22 cellular contexts compared by ENCODE assay signal in genomic region chr9:131036071-131036470, GRCh38. TPM values are rescaled to one million over a fixed set of nuclear protein-coding genes. Genes with fewer than 3 reads are reported as not detected.
DNase-seq lines count a peak whose midpoint lies in the region; ATAC-seq, FAIRE-seq and TF ChIP-seq lines count a peak whose summit lies in the region.
"Had no signal": no experiment of that assay in that cellular context is flagged by ENCODE, and none has a peak within 500 bp of the region (broad histone marks: within the 10 kb centered on the region; RNA-seq: fewer than 3 reads in every experiment).

No MANE protein-coding gene starts in this region.

- H2BK20ac ChIP-seq in H1 (ENCODE audit: low read length) = no peak overlapping the region

- no peak overlapping the region for H2AK5ac ChIP-seq in H1 (ENCODE audit: low read depth, low read length)

- H2AFZ ChIP-seq in H1 (ENCODE audit: low read length) (no peak overlapping the region), osteoblast (ENCODE audit: low read length) (no peak overlapping the region)
- H2AFZ ChIP-seq: GM23248 had no signal

- no peaks in the 10 kb centered on the region for H3K4me1 Mint-ChIP-seq in natural killer cell
- H3K4me1 Mint-ChIP-seq: CD4-positive, CD25-positive, alpha-beta regulatory T cell; CD8-positive, alpha-beta memory T cell had no signal

- H3K79me2 ChIP-seq in H1 (ENCODE audit: control insufficient read depth in 1 of 2, insufficient read depth in 2 of 2, low read length in 2 of 2) (no peaks in the 10 kb centered on the region), osteoblast (ENCODE audit: insufficient read depth, low read length) (no peaks in the 10 kb centered on the region)

- H3K9me3 ChIP-seq in BLaER1 (no peaks in the 10 kb centered on the region), H1 (ENCODE audit: insufficient read depth in 2 of 2, low read depth in 1 of 2, low read length in 1 of 2) (no peaks in the 10 kb centered on the region), osteoblast (ENCODE audit: low read depth, low read length) (no peaks in the 10 kb centered on the region), vagina (no peaks in the 10 kb centered on the region)

- H3K36me3 ChIP-seq in BLaER1 = no peaks in the 10 kb centered on the region
- H3K36me3 ChIP-seq in H1 (ENCODE audit: control insufficient read depth in 2 of 4, insufficient read depth in 4 of 4, low read length in 3 of 4) = no peaks in the 10 kb centered on the region
- no peaks in the 10 kb centered on the region for H3K36me3 ChIP-seq in osteoblast (ENCODE audit: insufficient read depth, low read length)
- no peaks in the 10 kb centered on the region for H3K36me3 ChIP-seq in vagina

- H3K4me3 ChIP-seq in BLaER1 (no peak overlapping the region; the same call in 1 of the 2 replicates), H1 (ENCODE audit: extremely low read depth in 1 of 4, insufficient read depth in 2 of 4, low read depth in 3 of 4, low read length in 4 of 4) (no peak overlapping the region), osteoblast (ENCODE audit: insufficient read depth, low read length) (no peak overlapping the region), vagina (no peak overlapping the region)
- H3K4me3 ChIP-seq: GM23248 had no signal

- 94% methylated on average over 24 of the region's 24 CpGs; no CpG with 5 or more reads in 1 of the 2 experiments for WGBS in H1 (ENCODE audit: extremely low coverage in 1 of 2, insufficient coverage in 1 of 2, insufficient read length in 1 of 2, insufficient replicate concordance in 2 of 2, low coverage in 1 of 2, low lambda C conversion rate in 2 of 2, missing lambda C conversion rate in 1 of 2), 2 experiments

- H3K9me3 Mint-ChIP-seq in natural killer cell = no peaks in the 10 kb centered on the region
- H3K9me3 Mint-ChIP-seq: CD4-positive, CD25-positive, alpha-beta regulatory T cell; CD8-positive, alpha-beta memory T cell; HFFc6 had no signal

- TF ChIP-seq CTCF in H1 (IDR thresholded peaks at IDR 0.05; ENCODE audit: control extremely low read depth in 1 of 3, insufficient read depth in 1 of 3, low read depth in 1 of 3, low read length in 3 of 3) (no peak), osteoblast (IDR thresholded peaks at IDR 0.05; ENCODE audit: extremely low read depth, low read depth, low read length) (no peak), vagina (IDR thresholded peaks at IDR 0.05) (no peak), natural killer cell (IDR thresholded peaks at IDR 0.05) (no peak)

- no peak overlapping the region for H3K56ac ChIP-seq in H1 (replicated peaks; ENCODE audit: insufficient read length, low read depth, low read length)

- H4K5ac ChIP-seq in H1 (ENCODE audit: insufficient read length, low read depth, low read length) = no peak overlapping the region

- H4K20me1 ChIP-seq in BLaER1 = peaks cover 12% of the 10 kb centered on the region; the same call in 1 of the 2 replicates
- peaks cover 0 to 1% of the 10 kb centered on the region in 2 experiments for H4K20me1 ChIP-seq in H1 (replicated peaks in 1 of 2; ENCODE audit: control insufficient read depth in 1 of 2, insufficient read depth in 2 of 2, low read length in 2 of 2)
- H4K20me1 ChIP-seq in osteoblast (ENCODE audit: insufficient read depth, low read length) = no peaks in the 10 kb centered on the region

- TF ChIP-seq EP300 in H1 (IDR thresholded peaks at IDR 0.05; ENCODE audit: borderline replicate concordance in 1 of 2, low read depth in 2 of 2, low read length in 2 of 2) = no peak

- H3K9ac ChIP-seq in BLaER1 (no peak overlapping the region), H1 (replicated peaks in 1 of 4; ENCODE audit: extremely low read depth in 1 of 4, low read depth in 3 of 4, low read length in 3 of 4) (no peak overlapping the region)
- H3K9ac ChIP-seq: GM23248 had no signal

- H3K4me1 ChIP-seq in BLaER1 (peaks cover 64% of the 10 kb centered on the region), H1 (replicated peaks in 1 of 4; ENCODE audit: control insufficient read depth in 3 of 4, insufficient read depth in 4 of 4, low read length in 3 of 4) (no peaks in the 10 kb centered on the region; a peak in 2 of 7 replicates), osteoblast (ENCODE audit: insufficient read depth, low read length) (no peaks in the 10 kb centered on the region), vagina (peaks cover 21% of the 10 kb centered on the region)

- H3K27ac ChIP-seq in BLaER1 = peak overlapping the region; percentile 38
- H3K27ac ChIP-seq in H1 (ENCODE audit: low read depth, low read length) = no peak overlapping the region
- H3K27ac ChIP-seq in osteoblast (ENCODE audit: low read depth, low read length) = no peak overlapping the region
- H3K27ac ChIP-seq in vagina = peak overlapping the region; percentile 66
- H3K27ac ChIP-seq: GM23248 had no signal

- no peak overlapping the region for H3K18ac ChIP-seq in H1 (ENCODE audit: extremely low read depth, low read length)

- CTCF ChIA-PET in H1 (lab: Charles Lee; ENCODE audit: partially characterized antibody) = interaction anchor here (0.5 to 6.9 kb wide), 8 partner anchors 10 to 74 kb away, joined by 3 to 52 read pairs (median 4); no protein-coding TSS in a partner anchor

- no peak for TF ChIP-seq RAD21 in H1 (IDR thresholded peaks at IDR 0.05 in 1 of 2, conservative IDR thresholded peaks at IDR 0.05 in 1 of 2; ENCODE audit: low read depth in 2 of 2, low read length in 2 of 2)

- POLR2A ChIA-PET in H1 (lab: Charles Lee; ENCODE audit: partially characterized antibody) = interaction anchor here (1.2 kb wide), 1 partner anchor 76 kb away, joined by 3 read pairs; no protein-coding TSS in a partner anchor

- no peak overlapping the region for H2BK120ac ChIP-seq in H1 (replicated peaks; ENCODE audit: low read depth, low read length)

- H3K4me2 ChIP-seq in BLaER1 (peak overlapping the region; percentile 94), H1 (ENCODE audit: insufficient read depth in 1 of 2, low read depth in 2 of 2, low read length in 2 of 2) (no peak overlapping the region), osteoblast (ENCODE audit: insufficient read depth, low read length) (no peak overlapping the region)

- H3K27ac Mint-ChIP-seq in natural killer cell = no peak overlapping the region
- H3K27ac Mint-ChIP-seq: CD4-positive, CD25-positive, alpha-beta regulatory T cell; CD8-positive, alpha-beta memory T cell; HFFc6 had no signal

- H3K27me3 ChIP-seq in BLaER1 = peaks cover 39% of the 10 kb centered on the region
- no peaks in the 10 kb centered on the region for H3K27me3 ChIP-seq in H1 (replicated peaks in 1 of 4; ENCODE audit: control insufficient read depth in 3 of 4, extremely low read depth in 1 of 4, insufficient read depth in 3 of 4, low read length in 3 of 4)
- H3K27me3 ChIP-seq in osteoblast (ENCODE audit: insufficient read depth, low read length) = peaks cover 6% of the 10 kb centered on the region
- H3K27me3 ChIP-seq in vagina = no peaks in the 10 kb centered on the region

- intact Hi-C loops in vagina (cut with DNase I) (no loop called here), natural killer cell (cut with micrococcal nuclease) (no loop called here)

- H3K36me3 Mint-ChIP-seq in natural killer cell = no peaks in the 10 kb centered on the region
- H3K36me3 Mint-ChIP-seq: CD4-positive, CD25-positive, alpha-beta regulatory T cell; CD8-positive, alpha-beta memory T cell had no signal

- peaks cover 0 to 16% of the 10 kb centered on the region in 2 donors for H3K27me3 Mint-ChIP-seq in natural killer cell (ENCODE audit: low read depth in 2 of 2)
- H3K27me3 Mint-ChIP-seq: CD4-positive, CD25-positive, alpha-beta regulatory T cell had no signal

- TF ChIP-seq POLR2A in H1 (IDR thresholded peaks at IDR 0.05; ENCODE audit: control extremely low read depth in 1 of 2, low read depth in 2 of 2, low read length in 2 of 2) (no peak), vagina (IDR thresholded peaks at IDR 0.05) (no peak)

- H3K14ac ChIP-seq in H1 (ENCODE audit: insufficient read length) = no peak overlapping the region

- DNase-seq in H1 (ENCODE audit: low read depth in 1 of 2, low spot score in 2 of 2) = no peak
- DNase-seq in osteoblast (ENCODE audit: insufficient read length, low spot score, missing footprints) = peak; percentile 32
- no peak for DNase-seq in vagina (ENCODE audit: extremely low spot score in 2 of 2)
- DNase-seq in natural killer cell = no peak
- DNase-seq in effector CD8-positive, alpha-beta T cell (lab: John Stamatoyannopoulos, UW) = no peak
- no peak for DNase-seq in HCEC 1CT
- DNase-seq: 8988T; CD4-positive, CD25-positive, alpha-beta regulatory T cell; CD8-positive, alpha-beta memory T cell; COR-L47; DMS 273 treated with DMSO at 0.1 percent for 48 hours; GM23248; HFFc6; IMR-90 had no signal

- no peak for ATAC-seq in natural killer cell
- ATAC-seq: HCT116 had no signal

- no peak overlapping the region for H4K91ac ChIP-seq in H1 (replicated peaks; ENCODE audit: insufficient read length, low read length)

- H2BK5ac ChIP-seq in H1 (ENCODE audit: low read depth, low read length) = no peak overlapping the region

- H3K4me3 Mint-ChIP-seq in natural killer cell = no peak overlapping the region
- H3K4me3 Mint-ChIP-seq: CD4-positive, CD25-positive, alpha-beta regulatory T cell; CD8-positive, alpha-beta memory T cell; HFFc6 had no signal

- no peak for FAIRE-seq in H1 (lab: Jason Lieb, UNC)
- FAIRE-seq: G401.6, GM12891, GM19239, H54, HTR-8/SVneo had no signal

- H3K4ac ChIP-seq in H1 (replicated peaks; ENCODE audit: insufficient read length, low read depth, low read length) = no peak overlapping the region

- no peak overlapping the region for H2BK15ac ChIP-seq in H1 (ENCODE audit: low read length)

- no peaks in the 10 kb centered on the region for H3K79me1 ChIP-seq in H1 (ENCODE audit: low read depth, low read length)

- no peaks in the 10 kb centered on the region; the same call in 1 of the 2 replicates for H3K23me2 ChIP-seq in H1 (ENCODE audit: low read depth, low read length)

- no peak overlapping the region for H3K23ac ChIP-seq in H1 (ENCODE audit: insufficient read length)

- H4K8ac ChIP-seq in H1 (ENCODE audit: extremely low read depth, insufficient read depth, low read length) = peak overlapping the region; percentile 83; the same call in 1 of the 2 replicates

- H2BK12ac ChIP-seq in H1 (ENCODE audit: low read depth, low read length) = no peak overlapping the region

TF ChIP-seq in H1, 55 proteins besides CTCF, POLR2A, EP300 and RAD21 (continues in another document):
- no peak for TF ChIP-seq POLR2AphosphoS5 (IDR thresholded peaks at IDR 0.05; ENCODE audit: low read depth, low read length)
- no peak for TF ChIP-seq ZNF274 (IDR thresholded peaks at IDR 0.05; ENCODE audit: borderline replicate concordance, extremely low read depth, low read length)

RNA-seq across cellular contexts. Expression of gene LAMC3, which starts 27.1 kb away (rescaled TPM):
- 12.3 and 13.2 TPM in 2 replicates for total RNA-seq in H1 (2021; fragmentation: NEBNext Ultra II Directional; extraction: Animal tissue kit (Norgen Biotek cat#: 25700))
- 9.3 and 11.5 TPM in 2 replicates for polyA plus RNA-seq in H1 (2011; rRNA removed)
- polyA plus RNA-seq in H1 (2011; cell fraction: cytosol; rRNA removed) = 6.0 TPM
- polyA plus RNA-seq in H1 (2011; cell fraction: nucleus; rRNA removed) = 24.8 TPM
- 8.0 to 13.0 TPM (median 12.4 TPM) in 4 replicates for polyA plus RNA-seq in H1 (2012, experiment 1 of 2)
- 10.7 TPM for polyA plus RNA-seq in H1 (2012, experiment 2 of 2)
- 18.4 TPM for polyA plus RNA-seq in H1 (2013, experiment 1 of 2)
- polyA plus RNA-seq in H1 (2013, experiment 2 of 2) = 15.1 TPM
- 3.8 and 4.1 TPM in 2 replicates for polyA minus RNA-seq in H1 (2011; rRNA and poly(A)+ RNA removed)
- polyA minus RNA-seq in H1 (2011; cell fraction: cytosol; rRNA and poly(A)+ RNA removed) = 4.8 TPM
- polyA minus RNA-seq in H1 (2011; cell fraction: nucleus; rRNA and poly(A)+ RNA removed) = 7.2 TPM
- total RNA-seq in osteoblast = under 0.01 TPM in 1 of 2 replicates, not detected in the other
- total RNA-seq in vagina = 13.3 TPM
- not detected for total RNA-seq in natural killer cell
- total RNA-seq: GM23248, HFFc6, IMR-90 had no signal
- polyA plus RNA-seq: AG04450; CD8-positive, alpha-beta memory T cell; GM23248; IMR-90 had no signal

Comparison
In these comparisons a context has a peak if more than half of its experiments do, and no peak if none do; other contexts are left out.
1. H3K27ac ChIP-seq: peak in BLaER1 (single experiment) and vagina (single experiment); none in H1 (single experiment) and osteoblast (single experiment).
2. RNA of gene LAMC3, which starts 27.1 kb away (total RNA-seq): 13.3 TPM in vagina (single experiment) and 12.3 to 13.2 TPM in H1; not detected in natural killer cell and under 0.01 TPM in osteoblast; every median in the first group is over 10 times any median in the second.